In genomic region chrX:129932137-129932791, GRCh38 we compare ENCODE assay signal across 8 cellular contexts. TPM values are rescaled to one million over a fixed set of nuclear protein-coding genes. Genes with fewer than 3 reads are reported as not detected.
A peak's percentile ranks its signal among the peaks of the same experiment; 100 is the strongest.
DNase-seq lines count a peak whose midpoint lies in the region; ATAC-seq and TF ChIP-seq lines count a peak whose summit lies in the region.

No MANE protein-coding gene starts in this region.

- CTCF ChIA-PET in CD8-positive, alpha-beta memory T cell (lab: Charles Lee), result interaction anchor here (1.4 kb wide), 1 partner anchor 17 kb away, joined by 4 read pairs; no protein-coding TSS in a partner anchor

- 0% methylated on average over 8 of the region's 84 CpGs; no CpG with 5 or more reads in 1 of the 2 donors for WGBS in thyroid gland, 2 donors

- ATAC-seq in GM21423 (IDR thresholded peaks at IDR 0.05; ENCODE audit: unreplicated experiment) (peak; percentile 63), SK-N-SH treated with all-trans-retinoic acid at 6 μM for 48 hours (peak; percentile 66), Right ventricle myocardium inferior (peak; percentile 90)

- peak overlapping the region; percentile 51 for H3K27ac ChIP-seq in CD8-positive, alpha-beta memory T cell (ENCODE audit: low read depth, low read length)
- H3K27ac ChIP-seq in thyroid gland, result peak overlapping the region; percentile 66 to 85 (median 83)

- peak overlapping the region; percentile 49 for H3K4me3 ChIP-seq in CD8-positive, alpha-beta memory T cell (ENCODE audit: low read length)
- H3K4me3 ChIP-seq in thyroid gland (replicated peaks in 1 of 3), result peak overlapping the region in 1 of 3 donors; percentile 40

- POLR2A ChIA-PET in CD8-positive, alpha-beta memory T cell (lab: Charles Lee), result interaction anchor here (1.0 to 2.4 kb wide), 2 partner anchors 23 to 156 kb away, joined by 3 to 6 read pairs; no protein-coding TSS in a partner anchor

- H3K4me3 Mint-ChIP-seq in CD8-positive, alpha-beta memory T cell, result peak overlapping the region; percentile 77 to 92 (median 80)
- H3K4me3 Mint-ChIP-seq in activated naive CD8-positive, alpha-beta T cell, result peak overlapping the region; percentile 52
- H3K4me3 Mint-ChIP-seq in osteocyte (ENCODE audit: unreplicated experiment), result peak overlapping the region; percentile 88

- peaks cover 0 to 12% (median 0%) of the 10 kb centered on the region in 3 donors for H3K4me1 Mint-ChIP-seq in CD8-positive, alpha-beta memory T cell
- peaks cover 3% of the 10 kb centered on the region for H3K4me1 Mint-ChIP-seq in activated naive CD8-positive, alpha-beta T cell (ENCODE audit: low read depth)
- H3K4me1 Mint-ChIP-seq in osteocyte (ENCODE audit: unreplicated experiment), result peaks cover 3% of the 10 kb centered on the region

- TF ChIP-seq POLR2A in thyroid gland (IDR thresholded peaks at IDR 0.05), result no peak

- no peaks in the 10 kb centered on the region for H3K36me3 ChIP-seq in CD8-positive, alpha-beta memory T cell (ENCODE audit: insufficient read depth, low read length)
- peaks cover 0 to 5% of the 10 kb centered on the region in 2 donors for H3K36me3 ChIP-seq in thyroid gland

- intact Hi-C loops in Right ventricle myocardium inferior (cut with DNase I) (loop anchor here (1.0 kb wide), 1 partner anchor 50 kb away; the partner anchor contains the start of gene BCORL1), thyroid gland (cut with DNase I) (no loop called here)

- no peaks in the 10 kb centered on the region for H3K4me1 ChIP-seq in CD8-positive, alpha-beta memory T cell (ENCODE audit: insufficient read depth, low read length)
- H3K4me1 ChIP-seq in thyroid gland, result no peaks in the 10 kb centered on the region

- H3K9me3 Mint-ChIP-seq in CD8-positive, alpha-beta memory T cell, result peaks cover 0 to 3% (median 0%) of the 10 kb centered on the region in 5 donors
- no peaks in the 10 kb centered on the region for H3K9me3 Mint-ChIP-seq in activated naive CD8-positive, alpha-beta T cell (ENCODE audit: low read depth)
- H3K9me3 Mint-ChIP-seq in osteocyte (ENCODE audit: unreplicated experiment), result no peaks in the 10 kb centered on the region

- TF ChIP-seq CTCF in osteocyte (IDR thresholded peaks at IDR 0.05) (no peak), thyroid gland (IDR thresholded peaks at IDR 0.05) (no peak)

- peak; percentile 49 to 89 (median 66) for DNase-seq in CD8-positive, alpha-beta memory T cell
- DNase-seq in Kasumi-1 (lab: John Stamatoyannopoulos, UW) (peak; percentile 56 to 67), Right ventricle myocardium inferior (ENCODE audit: missing footprints) (peak; percentile 96), osteocyte (ENCODE audit: extremely low spot score, unreplicated experiment) (peak; percentile 88), thyroid gland (peak; percentile 86 to 90)

- H3K36me3 Mint-ChIP-seq in CD8-positive, alpha-beta memory T cell, result peaks cover 0 to 8% (median 0%) of the 10 kb centered on the region in 3 donors
- peaks cover 2% of the 10 kb centered on the region for H3K36me3 Mint-ChIP-seq in activated naive CD8-positive, alpha-beta T cell
- no peaks in the 10 kb centered on the region for H3K36me3 Mint-ChIP-seq in osteocyte (ENCODE audit: unreplicated experiment)

- H3K27me3 Mint-ChIP-seq in CD8-positive, alpha-beta memory T cell, result peaks cover 0 to 10% of the 10 kb centered on the region in 2 donors
- H3K27me3 Mint-ChIP-seq in activated naive CD8-positive, alpha-beta T cell, result no peaks in the 10 kb centered on the region
- no peaks in the 10 kb centered on the region for H3K27me3 Mint-ChIP-seq in osteocyte (ENCODE audit: unreplicated experiment)

- no peaks in the 10 kb centered on the region for H3K9me3 ChIP-seq in CD8-positive, alpha-beta memory T cell (ENCODE audit: low read length)
- H3K9me3 ChIP-seq in thyroid gland, result no peaks in the 10 kb centered on the region

- no peaks in the 10 kb centered on the region for H3K27me3 ChIP-seq in CD8-positive, alpha-beta memory T cell (ENCODE audit: insufficient read depth, low read length, poor library complexity, severe bottlenecking)
- no peaks in the 10 kb centered on the region for H3K27me3 ChIP-seq in thyroid gland

- peak overlapping the region in 1 of 8 donors; percentile 17 for H3K27ac Mint-ChIP-seq in CD8-positive, alpha-beta memory T cell
- H3K27ac Mint-ChIP-seq in activated naive CD8-positive, alpha-beta T cell, result no peak overlapping the region
- peak overlapping the region; percentile 67 for H3K27ac Mint-ChIP-seq in osteocyte (ENCODE audit: unreplicated experiment)

TF ChIP-seq in SK-N-SH treated with all-trans-retinoic acid at 6 μM for 48 hours, 23 proteins besides CTCF, POLR2A, EP300 and RAD21:
- TF ChIP-seq ZFP30 (CRISPR knock-in tag; IDR thresholded peaks at IDR 0.05), result no peak
- TF ChIP-seq ESRRG (CRISPR knock-in tag; IDR thresholded peaks at IDR 0.05), result no peak
- no peak for TF ChIP-seq GLIS3 (CRISPR knock-in tag; IDR thresholded peaks at IDR 0.05)

RNA-seq across cellular contexts. Expression of gene UTP14A, which starts 26.3 kb away (rescaled TPM):
- 10 to 100 TPM; 62.1 to 66.8 TPM for total RNA-seq in CD8-positive, alpha-beta memory T cell
- polyA plus RNA-seq in CD8-positive, alpha-beta memory T cell, result 12.5 TPM
- total RNA-seq in Right ventricle myocardium inferior, result 6.9 TPM
- total RNA-seq in osteocyte, result 20.7 and 20.8 TPM in 2 replicates
- total RNA-seq in thyroid gland, result 10 to 100 TPM; 12.2 to 14.7 (median 13.4) TPM

RNA-seq across cellular contexts. Expression of gene BCORL1, which starts 50.2 kb away (rescaled TPM):
- 10 to 100 TPM; 10.7 to 12.1 TPM for total RNA-seq in CD8-positive, alpha-beta memory T cell
- 2.7 TPM for polyA plus RNA-seq in CD8-positive, alpha-beta memory T cell
- total RNA-seq in Right ventricle myocardium inferior (11.3 TPM), osteocyte (22.9 and 24.6 TPM in 2 replicates), thyroid gland (10 to 100 TPM in 1 of 4 donors, 1 to 10 TPM in 3; 4.7 to 12.0 (median 6.2) TPM)
